25 cellular contexts compared by ENCODE assay signal in the genomic region with DNA sequence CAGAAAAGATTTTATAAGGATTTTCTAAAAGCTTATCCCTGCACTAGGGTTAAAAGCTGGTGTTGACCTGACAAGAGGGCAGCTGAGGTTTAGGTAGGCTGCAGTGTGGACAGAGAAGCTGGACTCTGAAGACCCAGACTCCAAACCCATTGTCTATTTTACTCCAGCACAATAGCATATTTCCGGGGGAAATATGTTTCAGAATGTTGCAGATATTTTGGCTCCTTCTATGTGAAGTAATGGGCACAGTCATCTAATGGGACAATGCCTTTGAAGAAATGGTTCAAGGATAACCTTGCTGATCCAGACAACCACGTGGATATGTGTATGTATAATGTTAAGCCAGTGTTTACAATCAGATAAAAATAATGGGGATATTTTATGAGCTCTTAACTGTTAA.
"Had no signal": no experiment of that assay in that cellular context is flagged by ENCODE, and none has a peak within 500 bp of the region (broad histone marks: within the 10 kb centered on the region; RNA-seq: fewer than 3 reads in every experiment).

No MANE protein-coding gene starts in this region.

- H3K4me1 ChIP-seq: colonic mucosa had no signal

- H3K4me3 ChIP-seq: colonic mucosa, coronary artery, dorsolateral prefrontal cortex, esophagus muscularis mucosa, esophagus squamous epithelium, gastrocnemius medialis, gastroesophageal sphincter, heart left ventricle, heart right ventricle had no signal

- H3K9me3 ChIP-seq: colonic mucosa, esophagus muscularis mucosa, esophagus squamous epithelium, gastrocnemius medialis, gastroesophageal sphincter, heart left ventricle, heart right ventricle had no signal

- H3K27ac ChIP-seq: coronary artery, dorsolateral prefrontal cortex, epithelial cell of prostate, esophagus muscularis mucosa, esophagus squamous epithelium, foreskin keratinocyte, gastroesophageal sphincter, heart left ventricle, heart right ventricle had no signal

- FAIRE-seq: colon, endometrium, frontal cortex had no signal

- H3K36me3 ChIP-seq: colonic mucosa, esophagus muscularis mucosa, esophagus squamous epithelium, gastrocnemius medialis, gastroesophageal sphincter, heart left ventricle, heart right ventricle had no signal

- DNase-seq: colonic mucosa; cortex of kidney; dorsolateral prefrontal cortex; effector CD4-positive, alpha-beta T cell; effector CD8-positive, alpha-beta T cell; effector memory CD4-positive, alpha-beta T cell; effector memory CD8-positive, alpha-beta T cell; endodermal cell; erythroblast; esophagus squamous epithelium; foreskin fibroblast; foreskin keratinocyte; foreskin melanocyte; gastrocnemius medialis; glutamatergic neuron; head of caudate nucleus; heart left ventricle; heart right ventricle had no signal

- H3K27me3 ChIP-seq: colonic mucosa, dorsolateral prefrontal cortex, esophagus muscularis mucosa, esophagus squamous epithelium, foreskin keratinocyte, gastrocnemius medialis, gastroesophageal sphincter, heart left ventricle, heart right ventricle had no signal
